In genomic region chr19:14089412-14089661, GRCh38 we compare ENCODE assay signal across 9 cellular contexts. TPM values are rescaled to one million over a fixed set of nuclear protein-coding genes. Genes with fewer than 3 reads are reported as not detected.
DNase-seq lines count a peak whose midpoint lies in the region; ATAC-seq, FAIRE-seq and TF ChIP-seq lines count a peak whose summit lies in the region.
"Had no signal": no experiment of that assay in that cellular context is flagged by ENCODE, and none has a peak within 500 bp of the region (broad histone marks: within the 10 kb centered on the region; RNA-seq: fewer than 3 reads in every experiment).

No MANE protein-coding gene starts in this region.

- H4K20me1 ChIP-seq in DOHH2 (ENCODE audit: control insufficient read depth, insufficient read depth, low read depth, low read length) = no peaks in the 10 kb centered on the region

- TF ChIP-seq CTCF in DOHH2 (IDR thresholded peaks at IDR 0.05; ENCODE audit: low read depth, low read length, poor library complexity, severe bottlenecking) (peak; percentile 53), dorsolateral prefrontal cortex (IDR thresholded peaks at IDR 0.05 in 54 of 56, conservative IDR thresholded peaks at IDR 0.05 in 2 of 56; ENCODE audit: low read depth in 1 of 56, partially characterized antibody in 56 of 56) (peak in 10 of 56 donors; percentile 7 to 33 (median 13))

- H2AFZ ChIP-seq in neuron (ENCODE audit: low read depth, low read length) = peak overlapping the region; percentile 63

- intact Hi-C loops in dorsolateral prefrontal cortex (cut with DNase I) = no loop called here

- no peaks in the 10 kb centered on the region for H3K9me2 ChIP-seq in DOHH2 (replicated peaks; ENCODE audit: control insufficient read depth, low read length)

- peaks cover 13% of the 10 kb centered on the region; the same call in 1 of the 2 replicates for H3F3A ChIP-seq in DOHH2 (ENCODE audit: control insufficient read depth, insufficient read depth)

- peaks cover 9% of the 10 kb centered on the region for H3K9me3 ChIP-seq in DOHH2 (ENCODE audit: control insufficient read depth, insufficient read depth, low read length)
- peaks cover 7% of the 10 kb centered on the region for H3K9me3 ChIP-seq in neuron (ENCODE audit: low read length)

- peaks cover 39% of the 10 kb centered on the region for H3K36me3 ChIP-seq in DOHH2 (ENCODE audit: control insufficient read depth, low read length)
- peaks cover 17% of the 10 kb centered on the region for H3K36me3 ChIP-seq in neuron (ENCODE audit: insufficient read depth, low read length)

- peak overlapping the region; percentile 81 for H3K4me2 ChIP-seq in DOHH2 (ENCODE audit: low read length)

- DNase-seq in NCI-H1694 treated with DMSO at 0.1 percent for 48 hours (lab: John Stamatoyannopoulos, UW) (peak; percentile 5), dorsolateral prefrontal cortex (no peak), HT-29 (ENCODE audit: low spot score) (no peak), GM19238 (ENCODE audit: insufficient read length, low spot score) (no peak), RCC 7860 (ENCODE audit: low spot score) (no peak)

- peak overlapping the region; percentile 6; the same call in 1 of the 2 replicates for H3K27ac ChIP-seq in DOHH2 (ENCODE audit: low read depth, low read length)
- H3K27ac ChIP-seq in dorsolateral prefrontal cortex = peak overlapping the region in 42 of 59 donors; percentile 13 to 96 (median 53)

- no peak for ATAC-seq in HG03378 (IDR thresholded peaks at IDR 0.05; ENCODE audit: unreplicated experiment)

- no peak for FAIRE-seq in RCC 7860 (lab: Jason Lieb, UNC)

- peak overlapping the region; percentile 75 for H3K4me3 ChIP-seq in DOHH2 (ENCODE audit: low read length)
- peak overlapping the region; percentile 24 to 88 (median 66) for H3K4me3 ChIP-seq in dorsolateral prefrontal cortex
- peak overlapping the region; percentile 77 for H3K4me3 ChIP-seq in neuron (ENCODE audit: low read length)

- H3K27me3 ChIP-seq in DOHH2 (ENCODE audit: control insufficient read depth, low read length) (no peaks in the 10 kb centered on the region), dorsolateral prefrontal cortex (no peaks in the 10 kb centered on the region), neuron (ENCODE audit: insufficient read depth, low read length) (no peaks in the 10 kb centered on the region)

- H3K4me1 ChIP-seq in DOHH2 (ENCODE audit: control insufficient read depth, low read length) (peaks cover 18% of the 10 kb centered on the region), neuron (ENCODE audit: insufficient read depth, low read length) (peaks cover 10% of the 10 kb centered on the region)

- peaks cover 12% of the 10 kb centered on the region for H3K79me2 ChIP-seq in DOHH2 (ENCODE audit: control insufficient read depth, low read length)

RNA-seq across cellular contexts. Expression of gene SAMD1, which starts 1.2 kb away (rescaled TPM):
- 100 to 1,000 TPM in 1 of 120 experiments, 10 to 100 TPM in 119; 30.2 to 108 (median 43.1) TPM for total RNA-seq in dorsolateral prefrontal cortex
- total RNA-seq in HT-29 (2014; rRNA removed; shearing (Covaris generic)) = 71.7 and 89.0 TPM in 2 replicates

RNA-seq across cellular contexts. Expression of gene C19orf67, which starts 3.8 kb away (rescaled TPM):
- not detected for total RNA-seq in dorsolateral prefrontal cortex
- total RNA-seq in HT-29 (2014; rRNA removed; shearing (Covaris generic)) = not detected in 2 replicates
- total RNA-seq: RPMI7951 had no signal

RNA-seq across cellular contexts. Expression of gene MISP3, which starts 16.8 kb away (rescaled TPM):
- total RNA-seq in dorsolateral prefrontal cortex = 10 to 100 TPM in 103 of 120 experiments, 1 to 10 TPM in 17; 7.2 to 23.3 (median 13.0) TPM
- 0.37 and 0.74 TPM in 2 replicates for total RNA-seq in HT-29 (2014; rRNA removed; shearing (Covaris generic))

RNA-seq across cellular contexts. Expression of gene PALM3, which starts 27.5 kb away (rescaled TPM):
- total RNA-seq in dorsolateral prefrontal cortex = 1 to 10 TPM in 119 of 120 experiments, under 1 TPM in 1; 0.63 to 8.5 (median 4.1) TPM
- total RNA-seq in HT-29 (2014; rRNA removed; shearing (Covaris generic)) = 0.08 and 0.20 TPM in 2 replicates

RNA-seq across cellular contexts. Expression of gene PRKACA, which starts 28.2 kb away (rescaled TPM):
- total RNA-seq in dorsolateral prefrontal cortex = 100 to 1,000 TPM in 118 of 120 experiments, 10 to 100 TPM in 2; 87.9 to 222 (median 163) TPM
- 19.4 and 25.0 TPM in 2 replicates for total RNA-seq in HT-29 (2014; rRNA removed; shearing (Covaris generic))
